Comparison of ENCODE assay signal across 4 cellular contexts in genomic region chr1:15692121-15692682, GRCh38.
A peak's percentile ranks its signal among the peaks of the same experiment; 100 is the strongest.
TF ChIP-seq lines count a peak whose summit lies in the region.

No MANE protein-coding gene starts in this region.

TF ChIP-seq in liver, 16 proteins besides CTCF, POLR2A, EP300 and RAD21:
- TF ChIP-seq JUND (IDR thresholded peaks at IDR 0.05) (no peak), GABPA (IDR thresholded peaks at IDR 0.05 in 1 of 2, conservative IDR thresholded peaks at IDR 0.05 in 1 of 2) (no peak), SP1 (IDR thresholded peaks at IDR 0.05) (peak; percentile 33), MAX (IDR thresholded peaks at IDR 0.05) (no peak), EGR1 (IDR thresholded peaks at IDR 0.05; ENCODE audit: low read depth in 2 of 2) (no peak), HNF4G (IDR thresholded peaks at IDR 0.05) (no peak), REST (IDR thresholded peaks at IDR 0.05) (no peak), NR2F2 (IDR thresholded peaks at IDR 0.05) (peak; percentile 98), YY1 (IDR thresholded peaks at IDR 0.05) (no peak), FOXA2 (IDR thresholded peaks at IDR 0.05) (no peak), ATF3 (IDR thresholded peaks at IDR 0.05) (no peak), FOXA1 (IDR thresholded peaks at IDR 0.05) (no peak), HNF4A (conservative IDR thresholded peaks at IDR 0.05) (no peak), RXRA (IDR thresholded peaks at IDR 0.05) (peak; percentile 46 to 64)
TF ChIP-seq in liver: peak in this region for 3.

TF ChIP-seq in HepG2, 621 proteins besides CTCF, POLR2A, EP300 and RAD21:
- TF ChIP-seq ZSCAN31 (CRISPR knock-in tag; IDR thresholded peaks at IDR 0.05; ENCODE audit: low read depth) (no peak), ARID4A (CRISPR knock-in tag; IDR thresholded peaks at IDR 0.05; ENCODE audit: borderline replicate concordance) (no peak), ZNF816 (CRISPR knock-in tag; IDR thresholded peaks at IDR 0.05; ENCODE audit: borderline replicate concordance) (no peak), ZNF484 (CRISPR knock-in tag; IDR thresholded peaks at IDR 0.05; ENCODE audit: borderline replicate concordance, low read depth) (no peak)

TF ChIP-seq in GM12891, 5 proteins besides CTCF, POLR2A, EP300 and RAD21:
- TF ChIP-seq POU2F2 (IDR thresholded peaks at IDR 0.05; ENCODE audit: low read depth, low read length): no peak
- TF ChIP-seq SPI1 (IDR thresholded peaks at IDR 0.05; ENCODE audit: low read depth, low read length): no peak
- TF ChIP-seq PAX5 (IDR thresholded peaks at IDR 0.05; ENCODE audit: insufficient read depth, low read length, severe bottlenecking): no peak
- TF ChIP-seq POLR2AphosphoS5 (IDR thresholded peaks at IDR 0.05; ENCODE audit: low read depth, low read length): no peak
- no peak for TF ChIP-seq TAF1 (IDR thresholded peaks at IDR 0.05; ENCODE audit: low read depth, low read length)

TF ChIP-seq in HEK293T, 16 proteins besides CTCF, POLR2A, EP300 and RAD21:
- TF ChIP-seq NFRKB (IDR thresholded peaks at IDR 0.05) (no peak), SUZ12 (IDR thresholded peaks at IDR 0.05) (no peak), L3MBTL2 (conservative IDR thresholded peaks at IDR 0.05) (no peak), FOXM1 (IDR thresholded peaks at IDR 0.05; ENCODE audit: borderline replicate concordance) (no peak), PKNOX1 (IDR thresholded peaks at IDR 0.05) (no peak), LEF1 (IDR thresholded peaks at IDR 0.05; ENCODE audit: borderline replicate concordance) (no peak), HDGF (IDR thresholded peaks at IDR 0.05; ENCODE audit: borderline replicate concordance) (no peak), SP1 (IDR thresholded peaks at IDR 0.05) (no peak), ZNF384 (IDR thresholded peaks at IDR 0.05) (no peak), FOXK2 (IDR thresholded peaks at IDR 0.05) (no peak), FOXA1 (IDR thresholded peaks at IDR 0.05) (no peak), ARNT (IDR thresholded peaks at IDR 0.05) (no peak), BHLHE40 (IDR thresholded peaks at IDR 0.05; ENCODE audit: borderline replicate concordance) (no peak)
